8 cellular contexts compared by ENCODE assay signal in genomic region chr7:30564243-30564892, GRCh38. TPM values are rescaled to one million over a fixed set of nuclear protein-coding genes. Genes with fewer than 3 reads are reported as not detected.
DNase-seq lines count a peak whose midpoint lies in the region; ATAC-seq, FAIRE-seq and TF ChIP-seq lines count a peak whose summit lies in the region.

No MANE protein-coding gene starts in this region.

- peak; percentile 85 for TF ChIP-seq CTCF in GM10266 (IDR thresholded peaks at IDR 0.05; ENCODE audit: control insufficient read depth, insufficient read depth, low read depth, missing control alignments)

- peak; percentile 74 for DNase-seq in GM10266 (ENCODE audit: extremely low spot score)
- peak; percentile 88 for DNase-seq in NCI-H1092 (lab: John Stamatoyannopoulos, UW)
- DNase-seq in SKM-1 (lab: John Stamatoyannopoulos, UW; ENCODE audit: unreplicated experiment) = peak; percentile 36
- DNase-seq in activated naive CD4-positive, alpha-beta T cell treated with anti-CD3 and anti-CD28 coated beads, Interleukin-2, amount 50 U/mL, for 16 hours = peak; percentile 77
- peak; percentile 74 to 95 (median 90) for DNase-seq in head of caudate nucleus
- peak; percentile 93 for DNase-seq in posterior vena cava (ENCODE audit: low spot score)
- peak; percentile 88 for DNase-seq in urothelium cell line (ENCODE audit: low spot score)

- no peak for FAIRE-seq in urothelium cell line (lab: Jason Lieb, UNC)

- peak; percentile 76 for ATAC-seq in HG02588 (IDR thresholded peaks at IDR 0.05; ENCODE audit: unreplicated experiment)

- intact Hi-C loops in head of caudate nucleus (cut with DNase I) = loop anchor here (10.0 kb wide), 1 partner anchor 60 kb away; the partner anchor contains the start of gene GGCT
- intact Hi-C loops in posterior vena cava (cut with DNase I) = loop anchor here in 1 of 2 donors (10.0 kb wide), 1 partner anchor 400 kb away; no protein-coding TSS in a partner anchor

RNA-seq across cellular contexts. Expression of gene GARS1, which starts 30.3 kb away (rescaled TPM):
- total RNA-seq in posterior vena cava = 10 to 100 TPM; 82.8 to 98.1 TPM

RNA-seq across cellular contexts. Expression of gene GGCT, which starts 59.7 kb away (rescaled TPM):
- 10 to 100 TPM; 19.9 to 22.5 TPM for total RNA-seq in posterior vena cava

Comparison
In these comparisons a context has a peak if more than half of its experiments do, and no peak if none do; other contexts are left out.
1. Peak in every context shown above with its lines: DNase-seq and ATAC-seq.
2. DNase-seq: peak in every context shown above with its lines; median percentile 93 in posterior vena cava; 90 in head of caudate nucleus; 88 in NCI-H1092; 88 in urothelium cell line; 77 in activated naive CD4-positive, alpha-beta T cell treated with anti-CD3 and anti-CD28 coated beads, Interleukin-2, amount 50 U/mL, for 16 hours; 74 in GM10266; 36 in SKM-1.